Comparison of ENCODE assay signal across 25 cellular contexts in the genomic region with DNA sequence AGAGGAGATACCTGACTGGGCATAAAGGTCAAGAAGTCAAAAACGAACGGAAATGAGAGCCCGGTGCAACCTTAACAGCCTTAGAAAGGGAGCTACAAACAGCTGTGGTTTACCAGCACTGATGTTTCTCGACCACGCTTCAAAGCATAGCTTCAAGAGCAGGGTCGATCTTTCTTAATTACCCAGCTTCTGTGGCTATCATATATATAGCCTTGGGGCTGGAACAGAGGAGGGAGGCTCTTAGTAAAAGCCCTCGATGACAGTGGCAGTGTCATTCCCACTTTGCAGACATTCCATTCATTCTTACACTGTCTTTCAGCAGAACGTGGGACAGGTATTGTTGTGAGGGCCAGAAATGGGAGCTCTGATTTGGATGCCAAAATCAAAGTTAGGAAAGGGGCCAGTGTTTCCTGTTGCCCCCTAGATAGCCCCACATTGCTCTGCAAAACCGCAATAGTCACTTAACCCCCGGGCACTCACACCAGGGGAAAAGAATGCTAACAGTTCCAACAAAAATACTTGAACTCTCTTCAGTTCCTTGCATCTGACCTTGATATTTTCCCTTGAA.
DNase-seq lines count a peak whose midpoint lies in the region; ATAC-seq and TF ChIP-seq lines count a peak whose summit lies in the region.
"Had no signal": no experiment of that assay in that cellular context is flagged by ENCODE, and none has a peak within 500 bp of the region (broad histone marks: within the 10 kb centered on the region; RNA-seq: fewer than 3 reads in every experiment).

No MANE protein-coding gene starts in this region.

- H3K36me3 Mint-ChIP-seq in activated T-cell treated with anti-CD3 and anti-CD28 coated beads, Interleukin-2, amount 50 U/mL, for 4 hours (ENCODE audit: insufficient read depth), result no peaks in the 10 kb centered on the region
- H3K36me3 Mint-ChIP-seq: IgD-negative memory B cell; stimulated activated effector memory CD8-positive, alpha-beta T cell treated with anti-CD3 and anti-CD28 coated beads, Interleukin-12 subunit alpha, Interleukin-12 subunit beta, amount 100 ng/mL, for 72 hours had no signal

- CTCF ChIA-PET in PC-3 (lab: Charles Lee), result no interaction called here

- no peaks in the 10 kb centered on the region for H3K9me3 Mint-ChIP-seq in activated T-cell treated with anti-CD3 and anti-CD28 coated beads, Interleukin-2, amount 50 U/mL, for 4 hours
- H3K9me3 Mint-ChIP-seq: IgD-negative memory B cell; stimulated activated effector memory CD8-positive, alpha-beta T cell treated with anti-CD3 and anti-CD28 coated beads, Interleukin-12 subunit alpha, Interleukin-12 subunit beta, amount 100 ng/mL, for 72 hours had no signal

- BruUV-seq in PC-3 (replicated peaks; lab: Mats Ljungman, UMichigan), result no TSS peak

- H2AFZ ChIP-seq in PC-3 (ENCODE audit: low read length), result no peak overlapping the region

- H4K20me1 ChIP-seq in PC-3 (ENCODE audit: low read length), result no peaks in the 10 kb centered on the region

- no peak overlapping the region for H3K9ac ChIP-seq in PC-3 (ENCODE audit: low read length)

- TF ChIP-seq EP300 in gastroesophageal sphincter (IDR thresholded peaks at IDR 0.05), result no peak

- H3K27ac ChIP-seq in right atrium auricular region (no peak overlapping the region), heart right ventricle (no peak overlapping the region), PC-3 (ENCODE audit: low read length) (no peak overlapping the region), left lung (no peak overlapping the region), gastroesophageal sphincter (no peak overlapping the region)
- H3K27ac ChIP-seq: A549, RWPE1, upper lobe of left lung, WERI-Rb-1 had no signal

- H3K9me3 ChIP-seq in right atrium auricular region (peaks cover 6 to 9% of the 10 kb centered on the region in 2 donors), heart right ventricle (peaks cover 0 to 14% (median 7%) of the 10 kb centered on the region in 11 donors), PC-3 (ENCODE audit: low read length) (no peaks in the 10 kb centered on the region), left lung (peaks cover 0 to 16% of the 10 kb centered on the region in 2 donors), gastroesophageal sphincter (peaks cover 0 to 13% (median 0%) of the 10 kb centered on the region in 3 donors)
- H3K9me3 ChIP-seq: adrenal gland had no signal

- no peaks in the 10 kb centered on the region for H3K27me3 ChIP-seq in right atrium auricular region
- H3K27me3 ChIP-seq in heart right ventricle, result no peaks in the 10 kb centered on the region
- H3K27me3 ChIP-seq in PC-3 (ENCODE audit: low read length), result no peaks in the 10 kb centered on the region
- H3K27me3 ChIP-seq in left lung, result no peaks in the 10 kb centered on the region
- no peaks in the 10 kb centered on the region for H3K27me3 ChIP-seq in gastroesophageal sphincter
- H3K27me3 ChIP-seq: adrenal gland, upper lobe of left lung had no signal

- DNase-seq in right atrium auricular region (ENCODE audit: low spot score), result peak; percentile 13
- no peak for DNase-seq in heart right ventricle
- DNase-seq in PC-3, result peak; percentile 5
- DNase-seq in left lung, result no peak
- no peak for DNase-seq in activated T-cell treated with anti-CD3 and anti-CD28 coated beads, Interleukin-2, amount 50 U/mL, for 4 hours
- no peak for DNase-seq in mucosa of gallbladder (ENCODE audit: low spot score)
- DNase-seq: CD4-positive, alpha-beta T cell; cerebellar nuclear complex; DND-41; naive B cell; NCI-H1092; NCI-H2107; NCI-H774; upper lobe of left lung; WERI-Rb-1 had no signal

- 33 to 34% methylated on average over 10 of the region's 10 CpGs for WGBS in heart right ventricle, 2 donors
- WGBS in gastroesophageal sphincter (ENCODE audit: low coverage in 1 of 2), 2 donors, result 36 to 43% methylated on average over 8 of the region's 10 CpGs

- no peak for TF ChIP-seq POLR2A in gastroesophageal sphincter (IDR thresholded peaks at IDR 0.05)

- POLR2A ChIA-PET in PC-3 (lab: Charles Lee; ENCODE audit: unreplicated experiment), result no interaction called here

- intact Hi-C loops in heart right ventricle (cut with DNase I), result no loop called here
- intact Hi-C loops in PC-3 (cut with micrococcal nuclease), result no loop called here
- intact Hi-C loops in left lung (cut with DNase I), result no loop called here

- peaks cover 4% of the 10 kb centered on the region for H3K27me3 Mint-ChIP-seq in activated T-cell treated with anti-CD3 and anti-CD28 coated beads, Interleukin-2, amount 50 U/mL, for 4 hours (ENCODE audit: low read depth)
- H3K27me3 Mint-ChIP-seq: naive B cell had no signal

- H3F3A ChIP-seq in PC-3 (ENCODE audit: low read length, unreplicated experiment), result no peaks in the 10 kb centered on the region

- no peaks in the 10 kb centered on the region for H3K4me1 Mint-ChIP-seq in activated T-cell treated with anti-CD3 and anti-CD28 coated beads, Interleukin-2, amount 50 U/mL, for 4 hours (ENCODE audit: low read depth)
- H3K4me1 Mint-ChIP-seq: activated T-helper 17 cell treated with anti-CD3 and anti-CD28 coated beads, Interleukin-2, amount 50 U/mL, for 72 hours; IgD-negative memory B cell; naive B cell; stimulated activated effector memory CD8-positive, alpha-beta T cell treated with anti-CD3 and anti-CD28 coated beads, Interleukin-12 subunit alpha, Interleukin-12 subunit beta, amount 100 ng/mL, for 72 hours had no signal

- no peak overlapping the region for H3K4me3 Mint-ChIP-seq in activated T-cell treated with anti-CD3 and anti-CD28 coated beads, Interleukin-2, amount 50 U/mL, for 4 hours
- H3K4me3 Mint-ChIP-seq: activated T-helper 17 cell treated with anti-CD3 and anti-CD28 coated beads, Interleukin-2, amount 50 U/mL, for 72 hours; CD4-positive, alpha-beta T cell; IgD-negative memory B cell; naive B cell; stimulated activated effector memory CD8-positive, alpha-beta T cell treated with anti-CD3 and anti-CD28 coated beads, Interleukin-12 subunit alpha, Interleukin-12 subunit beta, amount 100 ng/mL, for 72 hours had no signal

- H3K79me2 ChIP-seq in PC-3 (ENCODE audit: low read length), result no peaks in the 10 kb centered on the region

- H3K9me2 ChIP-seq in PC-3 (replicated peaks; ENCODE audit: low read length), result no peaks in the 10 kb centered on the region

- TF ChIP-seq CTCF in right atrium auricular region (IDR thresholded peaks at IDR 0.05) (no peak), heart right ventricle (IDR thresholded peaks at IDR 0.05) (no peak), PC-3 (conservative IDR thresholded peaks at IDR 0.05; ENCODE audit: low read depth, low read length) (no peak), left lung (IDR thresholded peaks at IDR 0.05) (no peak), gastroesophageal sphincter (IDR thresholded peaks at IDR 0.05) (no peak)

- H3K4me3 ChIP-seq in right atrium auricular region (no peak overlapping the region), heart right ventricle (no peak overlapping the region), PC-3 (ENCODE audit: low read length) (no peak overlapping the region), left lung (no peak overlapping the region), gastroesophageal sphincter (no peak overlapping the region)
- H3K4me3 ChIP-seq: A549, adrenal gland, upper lobe of left lung had no signal

- H3K4me1 ChIP-seq in right atrium auricular region (peaks cover 0 to 8% of the 10 kb centered on the region in 2 donors), heart right ventricle (peaks cover 0 to 11% (median 0%) of the 10 kb centered on the region in 9 donors), PC-3 (ENCODE audit: insufficient read depth, low read length) (no peaks in the 10 kb centered on the region), left lung (peaks cover 0 to 9% of the 10 kb centered on the region in 2 donors), gastroesophageal sphincter (no peaks in the 10 kb centered on the region)
- H3K4me1 ChIP-seq: A549 had no signal

- H3K4me2 ChIP-seq in PC-3 (ENCODE audit: low read length), result no peak overlapping the region
- H3K4me2 ChIP-seq: A549 had no signal

- ATAC-seq in heart right ventricle (no peak), PC-3 (no peak), left lung (peak; percentile 88), esophagus mucosa (no peak), gastroesophageal sphincter (no peak)
- no peak for ATAC-seq in activated T-cell treated with anti-CD3 and anti-CD28 coated beads, Interleukin-2, amount 50 U/mL, for 4 hours
- ATAC-seq: A549; activated T-helper 17 cell treated with anti-CD3 and anti-CD28 coated beads, Interleukin-2, amount 50 U/mL, for 72 hours; HCT116; left lobe of liver; stimulated activated effector memory CD8-positive, alpha-beta T cell treated with anti-CD3 and anti-CD28 coated beads, Interleukin-12 subunit alpha, Interleukin-12 subunit beta, amount 100 ng/mL, for 72 hours had no signal

- H3K36me3 ChIP-seq in right atrium auricular region (no peaks in the 10 kb centered on the region), heart right ventricle (no peaks in the 10 kb centered on the region), PC-3 (ENCODE audit: low read depth, low read length) (no peaks in the 10 kb centered on the region), left lung (no peaks in the 10 kb centered on the region), gastroesophageal sphincter (no peaks in the 10 kb centered on the region)
- H3K36me3 ChIP-seq: adrenal gland, upper lobe of left lung, WERI-Rb-1 had no signal

Comparison
In these comparisons a context has a peak if more than half of its experiments do, and no peak if none do; other contexts are left out.
1. DNase-seq: peak in right atrium auricular region (single experiment) and PC-3 (single experiment); none in heart right ventricle (0 of 2), left lung (0 of 2), activated T-cell treated with anti-CD3 and anti-CD28 coated beads, Interleukin-2, amount 50 U/mL, for 4 hours (single experiment) and mucosa of gallbladder (single experiment).